In genomic region chr7:2956526-2957368, GRCh38 we compare ENCODE assay signal across 9 cellular contexts.
DNase-seq lines count a peak whose midpoint lies in the region; ATAC-seq and TF ChIP-seq lines count a peak whose summit lies in the region.
"Had no signal": no experiment of that assay in that cellular context is flagged by ENCODE, and none has a peak within 500 bp of the region (broad histone marks: within the 10 kb centered on the region; RNA-seq: fewer than 3 reads in every experiment).

No MANE protein-coding gene starts in this region.

- H3K4me1 ChIP-seq in foreskin keratinocyte = peaks cover 19% of the 10 kb centered on the region

- CTCF ChIA-PET in activated CD8-positive, alpha-beta T cell treated with anti-CD3 and anti-CD28 coated beads, Interleukin-2, amount 10 ng/mL, durations not matched to agents 7 days and 5 days (lab: Charles Lee) = interaction anchor here (0.6 to 1.5 kb wide), 7 partner anchors 12 to 198 kb away, joined by 3 to 7 read pairs (median 3); no protein-coding TSS in a partner anchor

- no peaks in the 10 kb centered on the region for H3K27me3 ChIP-seq in foreskin keratinocyte

- POLR2A ChIA-PET in activated CD8-positive, alpha-beta T cell treated with anti-CD3 and anti-CD28 coated beads, Interleukin-2, amount 10 ng/mL, durations not matched to agents 7 days and 5 days (lab: Charles Lee) = interaction anchor here (0.6 to 1.5 kb wide), 3 partner anchors 10 to 163 kb away, joined by 3 to 4 read pairs (median 3); no protein-coding TSS in a partner anchor

- TF ChIP-seq CTCF in foreskin keratinocyte (conservative IDR thresholded peaks at IDR 0.05) = no peak

- H3K27ac Mint-ChIP-seq in activated CD8-positive, alpha-beta T cell treated with anti-CD3 and anti-CD28 coated beads, Interleukin-2, amount 10 ng/mL, durations not matched to agents 7 days and 5 days = peak overlapping the region; percentile 70
- H3K27ac Mint-ChIP-seq in stimulated activated naive CD8-positive, alpha-beta T cell treated with anti-CD3 and anti-CD28 coated beads, Interleukin-15, amount 100 ng/mL, for 72 hours = peak overlapping the region; percentile 85 to 87

- H3K36me3 Mint-ChIP-seq in activated CD8-positive, alpha-beta T cell treated with anti-CD3 and anti-CD28 coated beads, Interleukin-2, amount 10 ng/mL, durations not matched to agents 7 days and 5 days (ENCODE audit: low read depth) = peaks cover 82% of the 10 kb centered on the region

- H3K27ac ChIP-seq in foreskin keratinocyte = peak overlapping the region; percentile 80

- H3K4me3 Mint-ChIP-seq in activated CD8-positive, alpha-beta T cell treated with anti-CD3 and anti-CD28 coated beads, Interleukin-2, amount 10 ng/mL, durations not matched to agents 7 days and 5 days = no peak overlapping the region
- peak overlapping the region; percentile 39 to 46 for H3K4me3 Mint-ChIP-seq in stimulated activated naive CD8-positive, alpha-beta T cell treated with anti-CD3 and anti-CD28 coated beads, Interleukin-15, amount 100 ng/mL, for 72 hours

- no peaks in the 10 kb centered on the region for H3K9me3 Mint-ChIP-seq in activated CD8-positive, alpha-beta T cell treated with anti-CD3 and anti-CD28 coated beads, Interleukin-2, amount 10 ng/mL, durations not matched to agents 7 days and 5 days (ENCODE audit: insufficient read depth)
- H3K9me3 Mint-ChIP-seq in stimulated activated naive CD8-positive, alpha-beta T cell treated with anti-CD3 and anti-CD28 coated beads, Interleukin-15, amount 100 ng/mL, for 72 hours = peaks cover 0 to 7% of the 10 kb centered on the region in 2 donors

- H3K4me1 Mint-ChIP-seq in activated CD8-positive, alpha-beta T cell treated with anti-CD3 and anti-CD28 coated beads, Interleukin-2, amount 10 ng/mL, durations not matched to agents 7 days and 5 days (ENCODE audit: low read depth) = peaks cover 89% of the 10 kb centered on the region
- peaks cover 84% of the 10 kb centered on the region for H3K4me1 Mint-ChIP-seq in stimulated activated naive CD8-positive, alpha-beta T cell treated with anti-CD3 and anti-CD28 coated beads, Interleukin-15, amount 100 ng/mL, for 72 hours

- DNase-seq in activated CD4-positive, alpha-beta T cell treated with anti-CD3 and anti-CD28 coated beads for 24 hours (ENCODE audit: low read depth in 2 of 2) = peak; percentile 18 to 22
- no peak for DNase-seq in activated CD4-positive, alpha-beta T cell treated with anti-CD3 and anti-CD28 coated beads for 1 hour
- peak; percentile 66 for DNase-seq in activated CD8-positive, alpha-beta T cell treated with anti-CD3 and anti-CD28 coated beads, Interleukin-2, amount 10 ng/mL, durations not matched to agents 7 days and 5 days
- DNase-seq in foreskin keratinocyte (peak; percentile 85 to 94), NCI-H2196 treated with DMSO at 0.1 percent for 48 hours (lab: John Stamatoyannopoulos, UW; ENCODE audit: unreplicated experiment) (no peak), NCI-H748 (lab: John Stamatoyannopoulos, UW; ENCODE audit: unreplicated experiment) (no peak), NCI-H510A (lab: John Stamatoyannopoulos, UW) (no peak)
- DNase-seq in stimulated activated naive CD8-positive, alpha-beta T cell treated with anti-CD3 and anti-CD28 coated beads, Interleukin-15, amount 100 ng/mL, for 72 hours = peak; percentile 31 to 55
- DNase-seq: caudate nucleus had no signal

- H3K27me3 Mint-ChIP-seq in activated CD8-positive, alpha-beta T cell treated with anti-CD3 and anti-CD28 coated beads, Interleukin-2, amount 10 ng/mL, durations not matched to agents 7 days and 5 days (ENCODE audit: low read depth) = no peaks in the 10 kb centered on the region
- H3K27me3 Mint-ChIP-seq in stimulated activated naive CD8-positive, alpha-beta T cell treated with anti-CD3 and anti-CD28 coated beads, Interleukin-15, amount 100 ng/mL, for 72 hours = no peaks in the 10 kb centered on the region

- peak; percentile 57 for ATAC-seq in activated CD8-positive, alpha-beta T cell treated with anti-CD3 and anti-CD28 coated beads, Interleukin-2, amount 10 ng/mL, durations not matched to agents 7 days and 5 days
- ATAC-seq in foreskin keratinocyte = peak; percentile 94
- peak; percentile 83 for ATAC-seq in stimulated activated naive CD8-positive, alpha-beta T cell treated with anti-CD3 and anti-CD28 coated beads, Interleukin-15, amount 100 ng/mL, for 72 hours

Comparison
In these comparisons a context has a peak if more than half of its experiments do, and no peak if none do; other contexts are left out.
1. DNase-seq: peak in activated CD4-positive, alpha-beta T cell treated with anti-CD3 and anti-CD28 coated beads for 24 hours (2 of 2), activated CD8-positive, alpha-beta T cell treated with anti-CD3 and anti-CD28 coated beads, Interleukin-2, amount 10 ng/mL, durations not matched to agents 7 days and 5 days (single experiment), foreskin keratinocyte (2 of 2) and stimulated activated naive CD8-positive, alpha-beta T cell treated with anti-CD3 and anti-CD28 coated beads, Interleukin-15, amount 100 ng/mL, for 72 hours (2 of 2); none in activated CD4-positive, alpha-beta T cell treated with anti-CD3 and anti-CD28 coated beads for 1 hour (single experiment), NCI-H2196 treated with DMSO at 0.1 percent for 48 hours (single experiment), NCI-H748 (single experiment) and NCI-H510A (single experiment).
2. Peak in every context shown above with its lines, with median percentiles within 50 percentile points of each other: ATAC-seq.